8 cellular contexts compared by ENCODE assay signal in genomic region chr17:63826468-63827001, GRCh38. TPM values are rescaled to one million over a fixed set of nuclear protein-coding genes. Genes with fewer than 3 reads are reported as not detected.
A peak's percentile ranks its signal among the peaks of the same experiment; 100 is the strongest.
DNase-seq lines count a peak whose midpoint lies in the region; ATAC-seq and TF ChIP-seq lines count a peak whose summit lies in the region.

No MANE protein-coding gene starts in this region.

- no peaks in the 10 kb centered on the region for H3K27me3 ChIP-seq in CD4-positive, alpha-beta T cell (ENCODE audit: control insufficient read depth, insufficient read depth, low read length)
- no peaks in the 10 kb centered on the region for H3K27me3 ChIP-seq in foreskin keratinocyte
- no peaks in the 10 kb centered on the region for H3K27me3 ChIP-seq in parathyroid adenoma (ENCODE audit: control insufficient read depth, insufficient read depth, low read length)

- POLR2A ChIA-PET in CD4-positive, alpha-beta T cell (lab: Charles Lee), result interaction anchor here (0.6 to 4.3 kb wide), 11 partner anchors 8 to 679 kb away, joined by 3 to 45 read pairs (median 6); partner anchors contain the start of genes CCDC47, DDX42, LIMD2 and MAP3K3

- H3K4me1 ChIP-seq in foreskin keratinocyte (peaks cover 12% of the 10 kb centered on the region), parathyroid adenoma (peaks cover 19% of the 10 kb centered on the region)

- CTCF ChIA-PET in CD4-positive, alpha-beta T cell (lab: Charles Lee), result interaction anchor here (0.9 to 5.6 kb wide), 4 partner anchors 8 to 52 kb away, joined by 3 to 21 read pairs (median 3); no protein-coding TSS in a partner anchor

- no peaks in the 10 kb centered on the region for H3K9me3 ChIP-seq in CD4-positive, alpha-beta T cell (ENCODE audit: control insufficient read depth, low read length)
- H3K9me3 ChIP-seq in parathyroid adenoma (ENCODE audit: control insufficient read depth, low read length), result no peaks in the 10 kb centered on the region

- H3K4me3 Mint-ChIP-seq in CD4-positive, alpha-beta T cell, result peak overlapping the region; percentile 94

- DNase-seq in CD4-positive, alpha-beta T cell, result no peak
- DNase-seq in foreskin keratinocyte (no peak), cerebellar cortex (ENCODE audit: low spot score) (no peak)
- DNase-seq in activated CD4-positive, alpha-beta T cell treated with anti-CD3 and anti-CD28 coated beads, Interleukin-2, amount 50 U/mL, for 1 hour, result no peak

- H3K36me3 ChIP-seq in parathyroid adenoma (ENCODE audit: control insufficient read depth, insufficient read depth, low read length), result no peaks in the 10 kb centered on the region

- H3K4me3 ChIP-seq in WI38 (ENCODE audit: low read depth, low read length) (peak overlapping the region; percentile 96), parathyroid adenoma (ENCODE audit: low read depth, low read length) (peak overlapping the region; percentile 98)

- TF ChIP-seq CTCF in CD4-positive, alpha-beta T cell (IDR thresholded peaks at IDR 0.05), result no peak
- no peak for TF ChIP-seq CTCF in WI38 (IDR thresholded peaks at IDR 0.05; ENCODE audit: low read depth, low read length)
- TF ChIP-seq CTCF in foreskin keratinocyte (conservative IDR thresholded peaks at IDR 0.05), result no peak
- no peak for TF ChIP-seq CTCF in parathyroid adenoma (IDR thresholded peaks at IDR 0.05)

- peaks cover 74% of the 10 kb centered on the region for H3K4me1 Mint-ChIP-seq in CD4-positive, alpha-beta T cell (ENCODE audit: low read depth)

- H2AFZ ChIP-seq in parathyroid adenoma, result peak overlapping the region; percentile 83

- H3K27me3 Mint-ChIP-seq in CD4-positive, alpha-beta T cell, result no peaks in the 10 kb centered on the region

- no peaks in the 10 kb centered on the region for H3K9me3 Mint-ChIP-seq in CD4-positive, alpha-beta T cell

- H3K4me2 ChIP-seq in parathyroid adenoma (ENCODE audit: low read length), result peak overlapping the region; percentile 85

- intact Hi-C loops in CD4-positive, alpha-beta T cell (cut with DNase I, micrococcal nuclease), result loop anchor here (1.0 to 5.0 kb wide), 5 partner anchors 17 to 204 kb away; partner anchors contain the start of genes CCDC47 (in 2 of the 2) and MAP3K3 (in 1 of the 2)

- peaks cover 100% of the 10 kb centered on the region for H3K36me3 Mint-ChIP-seq in CD4-positive, alpha-beta T cell (ENCODE audit: low read depth)

- H3K27ac Mint-ChIP-seq in CD4-positive, alpha-beta T cell, result peak overlapping the region; percentile 96

- H3K9ac ChIP-seq in parathyroid adenoma, result no peak overlapping the region

- ATAC-seq in CD4-positive, alpha-beta T cell (ENCODE audit: poor library complexity), result peak; percentile 21
- ATAC-seq in HG02678 (IDR thresholded peaks at IDR 0.05; ENCODE audit: unreplicated experiment) (peak; percentile 4), foreskin keratinocyte (peak; percentile 5), GM19455 (IDR thresholded peaks at IDR 0.05; ENCODE audit: unreplicated experiment) (no peak)

- peaks cover 18% of the 10 kb centered on the region for H3K79me2 ChIP-seq in parathyroid adenoma

- H3K27ac ChIP-seq in CD4-positive, alpha-beta T cell (ENCODE audit: low read depth, low read length), result peak overlapping the region; percentile 77
- peak overlapping the region; percentile 99 for H3K27ac ChIP-seq in foreskin keratinocyte
- peak overlapping the region; percentile 97 for H3K27ac ChIP-seq in parathyroid adenoma

RNA-seq across cellular contexts. Expression of gene PSMC5, which starts 0.7 kb away (rescaled TPM):
- 10 to 100 TPM; 83.1 to 84.6 TPM for total RNA-seq in CD4-positive, alpha-beta T cell
- 97.4 and 120 TPM in 2 replicates for total RNA-seq in foreskin keratinocyte
- 168 and 192 TPM in 2 replicates for polyA plus RNA-seq in foreskin keratinocyte

RNA-seq across cellular contexts. Expression of gene FTSJ3, which starts 0.9 kb away (rescaled TPM):
- total RNA-seq in CD4-positive, alpha-beta T cell, result 10 to 100 TPM; 47.6 to 51.1 TPM
- 37.6 and 49.9 TPM in 2 replicates for total RNA-seq in foreskin keratinocyte
- polyA plus RNA-seq in foreskin keratinocyte, result 22.6 and 30.5 TPM in 2 replicates

RNA-seq across cellular contexts. Expression of gene SMARCD2, which starts 15.9 kb away (rescaled TPM):
- total RNA-seq in CD4-positive, alpha-beta T cell, result 100 to 1,000 TPM; 102 to 111 TPM
- total RNA-seq in foreskin keratinocyte, result 94.0 and 99.9 TPM in 2 replicates
- polyA plus RNA-seq in foreskin keratinocyte, result 72.4 and 82.2 TPM in 2 replicates

RNA-seq across cellular contexts. Expression of gene CSH2, which starts 46.9 kb away (rescaled TPM):
- not detected for total RNA-seq in CD4-positive, alpha-beta T cell
- not detected in 2 replicates for total RNA-seq in foreskin keratinocyte
- polyA plus RNA-seq in foreskin keratinocyte, result not detected in 2 replicates

RNA-seq across cellular contexts. Expression of gene DDX42, which starts 52.6 kb away (rescaled TPM):
- 100 to 1,000 TPM; 112 to 117 TPM for total RNA-seq in CD4-positive, alpha-beta T cell
- 72.2 and 74.9 TPM in 2 replicates for total RNA-seq in foreskin keratinocyte
- polyA plus RNA-seq in foreskin keratinocyte, result 40.6 and 41.0 TPM in 2 replicates
